22 cellular contexts compared by ENCODE assay signal in the genomic region with DNA sequence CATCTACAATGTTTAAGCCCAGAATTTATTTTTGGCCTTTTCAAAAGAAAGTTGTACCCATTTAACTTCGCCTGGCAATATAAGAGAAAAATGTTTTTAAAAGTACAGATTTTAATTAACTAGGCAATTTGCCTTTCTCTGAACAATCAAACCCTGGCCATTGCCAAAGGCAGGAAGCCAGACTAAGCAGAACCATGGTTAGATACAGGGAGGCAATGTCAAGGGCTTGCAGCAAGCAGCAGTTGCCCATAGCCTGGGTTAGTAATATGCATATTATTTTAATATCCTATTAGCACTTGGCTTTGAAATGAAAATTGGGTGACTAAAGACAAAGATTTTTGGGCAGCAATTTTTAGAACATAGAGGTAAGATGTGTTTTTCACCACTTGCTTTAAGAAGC.
"Had no signal": no experiment of that assay in that cellular context is flagged by ENCODE, and none has a peak within 500 bp of the region (broad histone marks: within the 10 kb centered on the region; RNA-seq: fewer than 3 reads in every experiment).

No MANE protein-coding gene starts in this region.

- H3K4me3 Mint-ChIP-seq: activated CD4-positive, alpha-beta T cell treated with anti-CD3 and anti-CD28 coated beads for 36 hours; activated CD8-positive, alpha-beta T cell treated with anti-CD3 and anti-CD28 coated beads for 36 hours; activated naive CD4-positive, alpha-beta T cell treated with anti-CD3 and anti-CD28 coated beads, Interleukin-2, amount 10 ng/mL, durations not matched to agents 7 days and 5 days; activated naive CD8-positive, alpha-beta T cell treated with anti-CD3 and anti-CD28 coated beads for 36 hours; activated T-cell treated with anti-CD3 and anti-CD28 coated beads, Interleukin-2, amount 50 U/mL, for 72 hours had no signal

- H3K27ac Mint-ChIP-seq: activated CD4-positive, alpha-beta T cell treated with anti-CD3 and anti-CD28 coated beads for 36 hours; activated CD8-positive, alpha-beta T cell treated with anti-CD3 and anti-CD28 coated beads for 36 hours; activated naive CD4-positive, alpha-beta T cell treated with anti-CD3 and anti-CD28 coated beads, Interleukin-2, amount 10 ng/mL, durations not matched to agents 7 days and 5 days; activated naive CD8-positive, alpha-beta T cell treated with anti-CD3 and anti-CD28 coated beads for 36 hours; activated T-cell treated with anti-CD3 and anti-CD28 coated beads, Interleukin-2, amount 50 U/mL, for 72 hours; activated T-helper 2 cell treated with anti-CD3 and anti-CD28 coated beads, Interferon-gamma antibody, Interleukin-2, Interleukin-4, amounts not matched to agents 10 μg/mL and 5 μg/mL and 100 μg/mL, durations not matched to agents 14 hours and 24 hours and 36 hours had no signal

- H3K36me3 ChIP-seq: brain microvascular endothelial cell, cardiac muscle cell had no signal

- DNase-seq: activated CD4-positive, alpha-beta T cell treated with anti-CD3 and anti-CD28 coated beads for 36 hours; activated CD4-positive, CD25-positive, alpha-beta regulatory T cell; activated CD8-positive, alpha-beta memory T cell treated with anti-CD3 and anti-CD28 coated beads, Interleukin-2, amount 50 U/mL, for 4 hours; activated CD8-positive, alpha-beta T cell treated with anti-CD3 and anti-CD28 coated beads for 36 hours; activated gamma-delta T cell treated with Interleukin-2 at 50 U/mL for 16 hours; activated naive CD4-positive, alpha-beta T cell treated with anti-CD3 and anti-CD28 coated beads, Interleukin-2, amount 10 ng/mL, durations not matched to agents 7 days and 5 days; activated naive CD8-positive, alpha-beta T cell treated with anti-CD3 and anti-CD28 coated beads for 36 hours; activated T-cell treated with anti-CD3 and anti-CD28 coated beads, Interleukin-2, amount 50 U/mL, for 72 hours; brain microvascular endothelial cell; KG1; NCI-H1048; NCI-H1930; NCI-H2171; NCI-H2227 treated with DMSO at 0.1 percent for 48 hours; NCI-H510A; NCI-H526 treated with DMSO at 0.1 percent for 48 hours; NCI-H82; SIG-M5; T-helper 1 cell had no signal

- ATAC-seq: activated CD4-positive, alpha-beta T cell treated with anti-CD3 and anti-CD28 coated beads for 36 hours; activated CD8-positive, alpha-beta T cell treated with anti-CD3 and anti-CD28 coated beads for 36 hours; activated T-cell treated with anti-CD3 and anti-CD28 coated beads, Interleukin-2, amount 50 U/mL, for 72 hours had no signal

- H3K4me1 Mint-ChIP-seq: activated CD4-positive, alpha-beta T cell treated with anti-CD3 and anti-CD28 coated beads for 36 hours; activated naive CD4-positive, alpha-beta T cell treated with anti-CD3 and anti-CD28 coated beads, Interleukin-2, amount 10 ng/mL, durations not matched to agents 7 days and 5 days; activated naive CD8-positive, alpha-beta T cell treated with anti-CD3 and anti-CD28 coated beads for 36 hours had no signal

- H3K36me3 Mint-ChIP-seq: activated naive CD4-positive, alpha-beta T cell treated with anti-CD3 and anti-CD28 coated beads, Interleukin-2, amount 10 ng/mL, durations not matched to agents 7 days and 5 days; activated naive CD8-positive, alpha-beta T cell treated with anti-CD3 and anti-CD28 coated beads for 36 hours had no signal

- H3K9me3 Mint-ChIP-seq: activated CD8-positive, alpha-beta T cell treated with anti-CD3 and anti-CD28 coated beads for 36 hours; activated naive CD4-positive, alpha-beta T cell treated with anti-CD3 and anti-CD28 coated beads, Interleukin-2, amount 10 ng/mL, durations not matched to agents 7 days and 5 days; activated naive CD8-positive, alpha-beta T cell treated with anti-CD3 and anti-CD28 coated beads for 36 hours; activated T-helper 2 cell treated with anti-CD3 and anti-CD28 coated beads, Interferon-gamma antibody, Interleukin-2, Interleukin-4, amounts not matched to agents 10 μg/mL and 5 μg/mL and 100 μg/mL, durations not matched to agents 14 hours and 24 hours and 36 hours had no signal

- H3K4me3 ChIP-seq: cardiac muscle cell had no signal

- H3K27me3 ChIP-seq: brain microvascular endothelial cell, cardiac muscle cell had no signal

- H3K27ac ChIP-seq: brain microvascular endothelial cell, cardiac muscle cell, VCaP had no signal
